In genomic region chr20:57387945-57388351, GRCh38 we compare ENCODE assay signal across 28 cellular contexts. TPM values are rescaled to one million over a fixed set of nuclear protein-coding genes. Genes with fewer than 3 reads are reported as not detected.
DNase-seq lines count a peak whose midpoint lies in the region; ATAC-seq, FAIRE-seq and TF ChIP-seq lines count a peak whose summit lies in the region.
"Had no signal": no experiment of that assay in that cellular context is flagged by ENCODE, and none has a peak within 500 bp of the region (broad histone marks: within the 10 kb centered on the region; RNA-seq: fewer than 3 reads in every experiment).

No MANE protein-coding gene starts in this region.

- no peaks in the 10 kb centered on the region; the same call in 1 of the 2 replicates for H3K27me3 Mint-ChIP-seq in HFFc6 (ENCODE audit: insufficient read depth)
- H3K27me3 Mint-ChIP-seq: activated CD4-positive, alpha-beta T cell treated with anti-CD3 and anti-CD28 coated beads, Interleukin-2, amount 10 ng/mL, durations not matched to agents 7 days and 5 days had no signal

- 78% methylated on average over 5 of the region's 7 CpGs for WGBS in right lobe of liver (ENCODE audit: insufficient coverage, low coverage, low lambda C conversion rate, missing lambda C conversion rate)
- 69% methylated on average over 7 of the region's 7 CpGs for WGBS in HepG2 (ENCODE audit: low lambda C conversion rate)

- no peaks in the 10 kb centered on the region for H3K9me3 ChIP-seq in right lobe of liver
- H3K9me3 ChIP-seq in HepG2 (ENCODE audit: low read length): no peaks in the 10 kb centered on the region
- no peaks in the 10 kb centered on the region for H3K9me3 ChIP-seq in SU-DHL-6 (ENCODE audit: insufficient read depth, low read length)

- no peak overlapping the region for H3K27ac Mint-ChIP-seq in HFFc6

- H3K9ac ChIP-seq in HepG2 (ENCODE audit: insufficient read depth, low read depth, low read length) (no peak overlapping the region), SU-DHL-6 (ENCODE audit: low read length) (no peak overlapping the region)

- H3F3A ChIP-seq in SU-DHL-6 (ENCODE audit: insufficient read depth): peaks cover 41% of the 10 kb centered on the region

- intact Hi-C loops in right lobe of liver (cut with DNase I): loop anchor here in 1 of 2 donors (10.0 kb wide), 1 partner anchor 207 kb away; no protein-coding TSS in a partner anchor
- intact Hi-C loops in HepG2 (cut with micrococcal nuclease; ENCODE audit: unreplicated experiment): no loop called here

- POLR2A ChIA-PET in HepG2 (lab: Yijun Ruan, JAX): interaction anchor here (1.2 to 1.8 kb wide), 2 partner anchors 43 to 52 kb away, joined by 3 to 6 read pairs; no protein-coding TSS in a partner anchor

- in situ Hi-C loops in HepG2 (cut with HindIII; ENCODE audit: extremely low pct_ligation_motif_present, low pct_unique_long_range_greater_than_20kb): loop anchor here (10.0 to 25.0 kb wide), 2 partner anchors 197 to 824 kb away; no protein-coding TSS in a partner anchor

- no peak overlapping the region for H3K4me3 Mint-ChIP-seq in HFFc6

- no TSS peak for BruUV-seq in HepG2 (replicated peaks; lab: Mats Ljungman, UMichigan)

- CTCF ChIA-PET in HepG2 (lab: Yijun Ruan, JAX; ENCODE audit: low intra/inter-chr PET ratio, low total read pairs): no interaction called here

- H3K4me3 ChIP-seq in right lobe of liver (no peak overlapping the region), HepG2 (replicated peaks in 1 of 3; ENCODE audit: insufficient read depth in 1 of 3, low read depth in 2 of 3, low read length in 3 of 3) (no peak overlapping the region), SU-DHL-6 (ENCODE audit: insufficient read depth, low read length, poor library complexity, severe bottlenecking) (no peak overlapping the region)
- H3K4me3 ChIP-seq: BLaER1 treated with 17β-estradiol and CSF1 and Interleukin-3, amounts not matched to agents 10 nM and 100 nM; hepatocyte had no signal

- H3K27ac ChIP-seq in right lobe of liver (no peak overlapping the region), HepG2 (ENCODE audit: extremely low read length, insufficient read depth, low read length) (no peak overlapping the region), SU-DHL-6 (ENCODE audit: low read depth, low read length) (peak overlapping the region; percentile 98; the same call in 1 of the 2 replicates)
- H3K27ac ChIP-seq: foreskin keratinocyte, hepatocyte had no signal

- no peaks in the 10 kb centered on the region for H4K20me1 ChIP-seq in HepG2 (ENCODE audit: insufficient read depth, low read length)
- H4K20me1 ChIP-seq in SU-DHL-6 (ENCODE audit: low read depth, low read length): no peaks in the 10 kb centered on the region

- H3K27me3 ChIP-seq in right lobe of liver (no peaks in the 10 kb centered on the region), HepG2 (ENCODE audit: control insufficient read depth in 1 of 2, insufficient read depth in 2 of 2, low read length in 2 of 2) (no peaks in the 10 kb centered on the region), SU-DHL-6 (ENCODE audit: low read length) (no peaks in the 10 kb centered on the region)
- H3K27me3 ChIP-seq: BLaER1 treated with 17β-estradiol and CSF1 and Interleukin-3, amounts not matched to agents 10 nM and 100 nM; foreskin keratinocyte; hepatocyte had no signal

- no peak for TF ChIP-seq RAD21 in HepG2 (CRISPR knock-in tag; IDR thresholded peaks at IDR 0.05)

- H3K9me3 Mint-ChIP-seq in HFFc6: no peaks in the 10 kb centered on the region
- H3K9me3 Mint-ChIP-seq: activated CD4-positive, alpha-beta T cell treated with anti-CD3 and anti-CD28 coated beads, Interleukin-2, amount 10 ng/mL, durations not matched to agents 7 days and 5 days; activated T-helper 2 cell treated with anti-CD3 and anti-CD28 coated beads, Interferon-gamma antibody, Interleukin-2, Interleukin-4, amounts not matched to agents 10 μg/mL and 5 μg/mL and 100 μg/mL, durations not matched to agents 14 hours and 24 hours and 36 hours; brain; immature natural killer cell had no signal

- H3K4me2 ChIP-seq in HepG2 (ENCODE audit: low read depth, low read length) (no peak overlapping the region), SU-DHL-6 (ENCODE audit: low read depth, low read length, poor library complexity, severe bottlenecking) (no peak overlapping the region)

- no peaks in the 10 kb centered on the region for H3K9me2 ChIP-seq in SU-DHL-6 (replicated peaks; ENCODE audit: insufficient read depth, low read length)

- TF ChIP-seq EP300 in HepG2 (IDR thresholded peaks at IDR 0.05; ENCODE audit: low read depth in 2 of 2, low read length in 2 of 2) (no peak), HepG2 (CRISPR knock-in tag; IDR thresholded peaks at IDR 0.05; ENCODE audit: borderline replicate concordance) (no peak)

- TF ChIP-seq CTCF in right lobe of liver (IDR thresholded peaks at IDR 0.05): no peak
- no peak for TF ChIP-seq CTCF in HepG2 (CRISPR knock-in tag; IDR thresholded peaks at IDR 0.05)
- no peak for TF ChIP-seq CTCF in SU-DHL-6 (IDR thresholded peaks at IDR 0.05; ENCODE audit: insufficient read depth, low read length, poor library complexity, severe bottlenecking)
- TF ChIP-seq CTCF in HFFc6 (IDR thresholded peaks at IDR 0.05): no peak

- H3K4me1 ChIP-seq in right lobe of liver (peaks cover 0 to 19% (median 0%) of the 10 kb centered on the region in 4 donors), HepG2 (ENCODE audit: insufficient read depth, low read length) (peaks cover 32% of the 10 kb centered on the region)

- no peaks in the 10 kb centered on the region for H3K36me3 Mint-ChIP-seq in HFFc6 (ENCODE audit: low read depth)

- no peak overlapping the region for H2AFZ ChIP-seq in HepG2 (ENCODE audit: low read length)
- no peak overlapping the region for H2AFZ ChIP-seq in SU-DHL-6 (ENCODE audit: low read depth, low read length, severe bottlenecking)
- H2AFZ ChIP-seq: hepatocyte had no signal

- H3K4me1 Mint-ChIP-seq in HFFc6 (ENCODE audit: low read depth): no peaks in the 10 kb centered on the region

- TF ChIP-seq POLR2A in right lobe of liver (IDR thresholded peaks at IDR 0.05) (no peak), HepG2 (IDR thresholded peaks at IDR 0.05; ENCODE audit: insufficient read depth in 1 of 2, low read depth in 2 of 2, low read length in 2 of 2) (no peak)

- ATAC-seq in right lobe of liver: no peak
- no peak for ATAC-seq in HepG2
- no peak for ATAC-seq in HG02623 (IDR thresholded peaks at IDR 0.05; ENCODE audit: unreplicated experiment)
- ATAC-seq: foreskin keratinocyte had no signal

- FAIRE-seq in HepG2 (lab: Jason Lieb, UNC): no peak
- no peak for FAIRE-seq in urothelium cell line (lab: Jason Lieb, UNC)
- FAIRE-seq: G401.6 had no signal

- DNase-seq in right lobe of liver (peak; percentile 14 to 68 (median 55)), HepG2 (ENCODE audit: low spot score) (no peak), midbrain (lab: John Stamatoyannopoulos, UW) (peak; percentile 54), ureter (ENCODE audit: low spot score) (peak; percentile 41), urothelium cell line (ENCODE audit: low spot score) (no peak), HFFc6 (no peak)
- DNase-seq: activated CD4-positive, alpha-beta T cell treated with anti-CD3 and anti-CD28 coated beads, Interleukin-2, amount 10 ng/mL, durations not matched to agents 7 days and 5 days; effector CD4-positive, alpha-beta T cell; foreskin keratinocyte; HCEC 1CT; NCI-H1694 treated with DMSO at 0.1 percent for 48 hours; NCI-H69; stimulated activated CD4-positive, alpha-beta T cell treated with anti-CD3 and anti-CD28 coated beads, Interleukin-15, amount 100 ng/mL, for 24 hours had no signal

- no peaks in the 10 kb centered on the region for H3K36me3 ChIP-seq in right lobe of liver
- H3K36me3 ChIP-seq in HepG2 (replicated peaks in 1 of 2; ENCODE audit: control insufficient read depth in 1 of 2, insufficient read depth in 2 of 2, low read length in 2 of 2): peaks cover 0 to 1% of the 10 kb centered on the region in 2 experiments; a peak in 2 of 5 replicates
- no peaks in the 10 kb centered on the region for H3K36me3 ChIP-seq in SU-DHL-6 (ENCODE audit: low read length)

- H3K79me2 ChIP-seq in HepG2 (ENCODE audit: insufficient read depth, low read length) (peaks cover 9% of the 10 kb centered on the region), SU-DHL-6 (ENCODE audit: insufficient read depth, low read length) (peaks cover 14% of the 10 kb centered on the region)

RNA-seq across cellular contexts. Expression of gene RBM38, which starts 3.2 kb away (rescaled TPM):
- total RNA-seq in right lobe of liver (10 to 100 TPM in 3 of 6 experiments, 1 to 10 TPM in 3; 3.9 to 16.9 (median 9.6) TPM), HepG2 (2016; rRNA removed; fragmentation: Illumina TruSeq; extraction: Trizol) (29.6 and 34.2 TPM in 2 replicates), ureter (18.2 TPM)
- 29.5 and 32.8 TPM in 2 replicates for total RNA-seq in HepG2 (2016; cell fraction: cytosol; rRNA removed; fragmentation: Illumina TruSeq; extraction: Trizol; ENCODE audit: low read depth)
- total RNA-seq in HepG2 (2016; cell fraction: insoluble cytoplasmic fraction; rRNA removed; fragmentation: Illumina TruSeq; extraction: Trizol): 24.0 and 34.3 TPM in 2 replicates
- 69.5 and 80.5 TPM in 2 replicates for total RNA-seq in HepG2 (2016; cell fraction: membrane; rRNA removed; fragmentation: Illumina TruSeq; extraction: Trizol)
- total RNA-seq in HepG2 (2016; cell fraction: nucleus; rRNA removed; fragmentation: Illumina TruSeq; extraction: Trizol): 16.2 and 19.5 TPM in 2 replicates
- polyA plus RNA-seq in HepG2 (2011; rRNA removed): 24.2 and 30.0 TPM in 2 replicates
- 25.8 and 35.6 TPM in 2 replicates for polyA plus RNA-seq in HepG2 (2011; cell fraction: cytosol; rRNA removed)
- polyA plus RNA-seq in HepG2 (2011; cell fraction: nucleus; rRNA removed): 24.4 and 25.9 TPM in 2 replicates
- polyA plus RNA-seq in HepG2 (2012): 13.9 and 24.8 TPM in 2 replicates
- 44.0 and 53.1 TPM in 2 replicates for polyA plus RNA-seq in HepG2 (2016; cell fraction: cytosol; fragmentation: Illumina TruSeq; extraction: Trizol; ENCODE audit: low read depth)
- polyA plus RNA-seq in HepG2 (2016; cell fraction: insoluble cytoplasmic fraction; fragmentation: Illumina TruSeq; extraction: Trizol; ENCODE audit: low read depth): 40.7 and 50.0 TPM in 2 replicates
- polyA plus RNA-seq in HepG2 (2016; cell fraction: membrane; fragmentation: Illumina TruSeq; extraction: Trizol; ENCODE audit: low read depth): 80.4 and 89.1 TPM in 2 replicates
- polyA plus RNA-seq in HepG2 (2016; cell fraction: nucleus; fragmentation: Illumina TruSeq; extraction: Trizol; ENCODE audit: insufficient read depth, low read depth): 34.0 and 39.8 TPM in 2 replicates
- 9.8 and 33.7 TPM in 2 replicates for polyA minus RNA-seq in HepG2 (2011; rRNA and poly(A)+ RNA removed; ENCODE audit: low replicate concordance)
- polyA minus RNA-seq in HepG2 (2011; cell fraction: cytosol; rRNA and poly(A)+ RNA removed): 16.2 and 17.4 TPM in 2 replicates
- 6.2 and 7.1 TPM in 2 replicates for polyA minus RNA-seq in HepG2 (2011; cell fraction: nucleus; rRNA and poly(A)+ RNA removed)
- total RNA-seq in HFFc6 (2021; fragmentation: NEBNext Ultra II Directional; extraction: Animal tissue kit (Norgen Biotek cat#: 25700)): 1 to 10 TPM; 3.7 to 5.7 (median 4.6) TPM

RNA-seq across cellular contexts. Expression of gene RAE1, which starts 36.9 kb away (rescaled TPM):
- 10 to 100 TPM in 4 of 6 experiments, 1 to 10 TPM in 2; 8.6 to 22.1 (median 11.1) TPM for total RNA-seq in right lobe of liver
- total RNA-seq in HepG2 (2016; rRNA removed; fragmentation: Illumina TruSeq; extraction: Trizol): 72.9 and 84.7 TPM in 2 replicates
- total RNA-seq in HepG2 (2016; cell fraction: cytosol; rRNA removed; fragmentation: Illumina TruSeq; extraction: Trizol; ENCODE audit: low read depth): 7.0 TPM in 2 replicates
- total RNA-seq in HepG2 (2016; cell fraction: insoluble cytoplasmic fraction; rRNA removed; fragmentation: Illumina TruSeq; extraction: Trizol): 69.1 and 75.0 TPM in 2 replicates
- total RNA-seq in HepG2 (2016; cell fraction: membrane; rRNA removed; fragmentation: Illumina TruSeq; extraction: Trizol): 12.7 and 13.6 TPM in 2 replicates
- total RNA-seq in HepG2 (2016; cell fraction: nucleus; rRNA removed; fragmentation: Illumina TruSeq; extraction: Trizol): 52.3 and 56.5 TPM in 2 replicates
- polyA plus RNA-seq in HepG2 (2011; rRNA removed): 29.2 and 36.1 TPM in 2 replicates
- polyA plus RNA-seq in HepG2 (2011; cell fraction: cytosol; rRNA removed): 38.8 and 67.0 TPM in 2 replicates
- 104 and 106 TPM in 2 replicates for polyA plus RNA-seq in HepG2 (2011; cell fraction: nucleus; rRNA removed)
- polyA plus RNA-seq in HepG2 (2012): 40.7 and 46.9 TPM in 2 replicates
- 5.7 and 6.3 TPM in 2 replicates for polyA plus RNA-seq in HepG2 (2016; cell fraction: cytosol; fragmentation: Illumina TruSeq; extraction: Trizol; ENCODE audit: low read depth)
- polyA plus RNA-seq in HepG2 (2016; cell fraction: insoluble cytoplasmic fraction; fragmentation: Illumina TruSeq; extraction: Trizol; ENCODE audit: low read depth): 85.9 and 97.1 TPM in 2 replicates
- 6.4 and 8.4 TPM in 2 replicates for polyA plus RNA-seq in HepG2 (2016; cell fraction: membrane; fragmentation: Illumina TruSeq; extraction: Trizol; ENCODE audit: low read depth)
- polyA plus RNA-seq in HepG2 (2016; cell fraction: nucleus; fragmentation: Illumina TruSeq; extraction: Trizol; ENCODE audit: insufficient read depth, low read depth): 70.0 and 74.0 TPM in 2 replicates
- 47.5 and 58.8 TPM in 2 replicates for polyA minus RNA-seq in HepG2 (2011; rRNA and poly(A)+ RNA removed; ENCODE audit: low replicate concordance)
- polyA minus RNA-seq in HepG2 (2011; cell fraction: cytosol; rRNA and poly(A)+ RNA removed): 20.8 and 32.8 TPM in 2 replicates
- 119 and 124 TPM in 2 replicates for polyA minus RNA-seq in HepG2 (2011; cell fraction: nucleus; rRNA and poly(A)+ RNA removed)
- 26.3 TPM for total RNA-seq in ureter
- total RNA-seq in HFFc6 (2021; fragmentation: NEBNext Ultra II Directional; extraction: Animal tissue kit (Norgen Biotek cat#: 25700)): 10 to 100 TPM; 25.1 to 31.4 (median 28.3) TPM

RNA-seq across cellular contexts. Expression of gene SPO11, which starts 58.3 kb away (rescaled TPM):
- total RNA-seq in right lobe of liver: not detected
- not detected in 2 replicates for total RNA-seq in HepG2 (2016; rRNA removed; fragmentation: Illumina TruSeq; extraction: Trizol)
- not detected in 2 replicates for total RNA-seq in HepG2 (2016; cell fraction: cytosol; rRNA removed; fragmentation: Illumina TruSeq; extraction: Trizol; ENCODE audit: low read depth)
- total RNA-seq in HepG2 (2016; cell fraction: insoluble cytoplasmic fraction; rRNA removed; fragmentation: Illumina TruSeq; extraction: Trizol): not detected in 2 replicates
- not detected in 2 replicates for total RNA-seq in HepG2 (2016; cell fraction: membrane; rRNA removed; fragmentation: Illumina TruSeq; extraction: Trizol)
- not detected in 2 replicates for total RNA-seq in HepG2 (2016; cell fraction: nucleus; rRNA removed; fragmentation: Illumina TruSeq; extraction: Trizol)
- polyA plus RNA-seq in HepG2 (2011; rRNA removed): not detected in 2 replicates
- not detected in 2 replicates for polyA plus RNA-seq in HepG2 (2011; cell fraction: cytosol; rRNA removed)
- polyA plus RNA-seq in HepG2 (2011; cell fraction: nucleus; rRNA removed): not detected in 2 replicates
- polyA plus RNA-seq in HepG2 (2012): not detected in 2 replicates
- polyA plus RNA-seq in HepG2 (2016; cell fraction: cytosol; fragmentation: Illumina TruSeq; extraction: Trizol; ENCODE audit: low read depth): not detected in 2 replicates
- polyA plus RNA-seq in HepG2 (2016; cell fraction: insoluble cytoplasmic fraction; fragmentation: Illumina TruSeq; extraction: Trizol; ENCODE audit: low read depth): not detected in 2 replicates
- not detected in 2 replicates for polyA plus RNA-seq in HepG2 (2016; cell fraction: membrane; fragmentation: Illumina TruSeq; extraction: Trizol; ENCODE audit: low read depth)
- not detected in 2 replicates for polyA plus RNA-seq in HepG2 (2016; cell fraction: nucleus; fragmentation: Illumina TruSeq; extraction: Trizol; ENCODE audit: insufficient read depth, low read depth)
- polyA minus RNA-seq in HepG2 (2011; rRNA and poly(A)+ RNA removed; ENCODE audit: low replicate concordance): not detected in 2 replicates
- not detected in 2 replicates for polyA minus RNA-seq in HepG2 (2011; cell fraction: cytosol; rRNA and poly(A)+ RNA removed)
- not detected in 2 replicates for polyA minus RNA-seq in HepG2 (2011; cell fraction: nucleus; rRNA and poly(A)+ RNA removed)
- not detected for total RNA-seq in ureter
- total RNA-seq in HFFc6 (2021; fragmentation: NEBNext Ultra II Directional; extraction: Animal tissue kit (Norgen Biotek cat#: 25700)): not detected
- total RNA-seq: activated CD4-positive, alpha-beta T cell treated with anti-CD3 and anti-CD28 coated beads, Interleukin-2, amount 10 ng/mL, durations not matched to agents 7 days and 5 days; activated T-helper 2 cell treated with anti-CD3 and anti-CD28 coated beads, Interferon-gamma antibody, Interleukin-2, Interleukin-4, amounts not matched to agents 10 μg/mL and 5 μg/mL and 100 μg/mL, durations not matched to agents 14 hours and 24 hours and 36 hours; foreskin keratinocyte; hepatocyte; HT1080; liver; osteoblast; T-helper 1 cell treated with Interleukin-12 subunit alpha and Interleukin-12 subunit beta and Interleukin-4 antibody, amounts not matched to agents 30 ng/mL and 1 ng/mL, for 36 hours; urinary bladder had no signal
- polyA plus RNA-seq: adipose tissue, esophagus, foreskin keratinocyte, hepatocyte, immature natural killer cell, liver, urinary bladder had no signal

Comparison
In these comparisons a context has a peak if more than half of its experiments do, and no peak if none do; other contexts are left out.
1. DNase-seq: peak in right lobe of liver (3 of 3), midbrain (single experiment) and ureter (single experiment); none in HepG2 (single experiment), urothelium cell line (single experiment) and HFFc6 (single experiment).